ENCODE assay signal across 9 cellular contexts in genomic region chr15:100703032-100703578, GRCh38.
A peak's percentile ranks its signal among the peaks of the same experiment; 100 is the strongest.
DNase-seq lines count a peak whose midpoint lies in the region; ATAC-seq lines count a peak whose summit lies in the region.
"Had no signal": no experiment of that assay in that cellular context is flagged by ENCODE, and none has a peak within 500 bp of the region (broad histone marks: within the 10 kb centered on the region; RNA-seq: fewer than 3 reads in every experiment).

No MANE protein-coding gene starts in this region.

- peaks cover 5% of the 10 kb centered on the region for H3K9me3 Mint-ChIP-seq in activated T-cell treated with anti-CD3 and anti-CD28 coated beads, Interleukin-2, amount 50 U/mL, for 24 hours
- H3K9me3 Mint-ChIP-seq in activated CD8-positive, alpha-beta T cell treated with anti-CD3 and anti-CD28 coated beads, Interleukin-2, amount 10 ng/mL, durations not matched to agents 7 days and 5 days (ENCODE audit: insufficient read depth), result no peaks in the 10 kb centered on the region
- H3K9me3 Mint-ChIP-seq in CD4-positive, alpha-beta memory T cell, result peaks cover 0 to 9% (median 4%) of the 10 kb centered on the region in 8 donors

- H3K27ac ChIP-seq in CD4-positive, alpha-beta memory T cell (ENCODE audit: low read depth, low read length), result no peak overlapping the region
- H3K27ac ChIP-seq: BLaER1 had no signal

- H3K27me3 ChIP-seq in CD4-positive, alpha-beta memory T cell (ENCODE audit: insufficient read depth, low read length), result no peaks in the 10 kb centered on the region
- H3K27me3 ChIP-seq: BLaER1 had no signal

- no peaks in the 10 kb centered on the region for H3K4me1 ChIP-seq in CD4-positive, alpha-beta memory T cell (ENCODE audit: insufficient read depth, low read length)
- H3K4me1 ChIP-seq: BLaER1 had no signal

- H3K4me3 Mint-ChIP-seq in activated T-cell treated with anti-CD3 and anti-CD28 coated beads, Interleukin-2, amount 50 U/mL, for 24 hours, result no peak overlapping the region
- H3K4me3 Mint-ChIP-seq in activated CD8-positive, alpha-beta T cell treated with anti-CD3 and anti-CD28 coated beads, Interleukin-2, amount 10 ng/mL, durations not matched to agents 7 days and 5 days, result no peak overlapping the region
- no peak overlapping the region for H3K4me3 Mint-ChIP-seq in CD4-positive, alpha-beta memory T cell

- H3K4me1 Mint-ChIP-seq in activated T-cell treated with anti-CD3 and anti-CD28 coated beads, Interleukin-2, amount 50 U/mL, for 24 hours (ENCODE audit: low read depth), result peaks cover 8% of the 10 kb centered on the region
- H3K4me1 Mint-ChIP-seq in activated CD8-positive, alpha-beta T cell treated with anti-CD3 and anti-CD28 coated beads, Interleukin-2, amount 10 ng/mL, durations not matched to agents 7 days and 5 days (ENCODE audit: low read depth), result peaks cover 3% of the 10 kb centered on the region
- H3K4me1 Mint-ChIP-seq in CD4-positive, alpha-beta memory T cell, result peaks cover 0 to 1% (median 0%) of the 10 kb centered on the region in 4 donors

- no peaks in the 10 kb centered on the region for H3K36me3 Mint-ChIP-seq in activated T-cell treated with anti-CD3 and anti-CD28 coated beads, Interleukin-2, amount 50 U/mL, for 24 hours (ENCODE audit: low read depth)
- H3K36me3 Mint-ChIP-seq in activated CD8-positive, alpha-beta T cell treated with anti-CD3 and anti-CD28 coated beads, Interleukin-2, amount 10 ng/mL, durations not matched to agents 7 days and 5 days (ENCODE audit: low read depth), result no peaks in the 10 kb centered on the region
- no peaks in the 10 kb centered on the region for H3K36me3 Mint-ChIP-seq in CD4-positive, alpha-beta memory T cell

- CTCF ChIA-PET in activated CD8-positive, alpha-beta T cell treated with anti-CD3 and anti-CD28 coated beads, Interleukin-2, amount 10 ng/mL, durations not matched to agents 7 days and 5 days (lab: Charles Lee), result no interaction called here
- CTCF ChIA-PET in CD4-positive, alpha-beta memory T cell (lab: Charles Lee; ENCODE audit: partially characterized antibody), result no interaction called here

- no peaks in the 10 kb centered on the region for H3K36me3 ChIP-seq in CD4-positive, alpha-beta memory T cell (ENCODE audit: insufficient read depth, low read length)
- H3K36me3 ChIP-seq: BLaER1 had no signal

- no peaks in the 10 kb centered on the region for H3K9me3 ChIP-seq in CD4-positive, alpha-beta memory T cell (ENCODE audit: control insufficient read depth in 1 of 2, low read length in 2 of 2)
- H3K9me3 ChIP-seq: BLaER1 had no signal

- POLR2A ChIA-PET in activated CD8-positive, alpha-beta T cell treated with anti-CD3 and anti-CD28 coated beads, Interleukin-2, amount 10 ng/mL, durations not matched to agents 7 days and 5 days (lab: Charles Lee), result interaction anchor here (0.5 kb wide), 1 partner anchor 538 kb away, joined by 3 read pairs; no protein-coding TSS in a partner anchor
- POLR2A ChIA-PET in CD4-positive, alpha-beta memory T cell (lab: Charles Lee; ENCODE audit: partially characterized antibody), result no interaction called here

- peak; percentile 85 for ATAC-seq in HG02943 (IDR thresholded peaks at IDR 0.05; ENCODE audit: low read depth, unreplicated experiment)
- ATAC-seq in activated CD8-positive, alpha-beta T cell treated with anti-CD3 and anti-CD28 coated beads, Interleukin-2, amount 10 ng/mL, durations not matched to agents 7 days and 5 days, result peak; percentile 33

- DNase-seq in activated T-cell treated with anti-CD3 and anti-CD28 coated beads for 48 hours (ENCODE audit: low read depth), result peak; percentile 34
- no peak for DNase-seq in activated T-cell treated with anti-CD3 and anti-CD28 coated beads, Interleukin-2, amount 50 U/mL, for 24 hours
- DNase-seq in activated CD8-positive, alpha-beta T cell treated with anti-CD3 and anti-CD28 coated beads, Interleukin-2, amount 10 ng/mL, durations not matched to agents 7 days and 5 days, result peak; percentile 35
- DNase-seq in stimulated activated CD8-positive, alpha-beta memory T cell treated with anti-CD3 and anti-CD28 coated beads, Interleukin-15, amount 100 ng/mL, for 48 hours (ENCODE audit: low read depth in 2 of 2), result peak; percentile 26 to 47
- DNase-seq in activated effector memory CD4-positive, alpha-beta T cell treated with anti-CD3 and anti-CD28 coated beads, Interleukin-2, amount 50 U/mL, for 16 hours, result no peak
- DNase-seq in GDM1 (lab: John Stamatoyannopoulos, UW), result no peak
- no peak for DNase-seq in CD4-positive, alpha-beta memory T cell

- intact Hi-C loops in CD4-positive, alpha-beta memory T cell (cut with micrococcal nuclease), result no loop called here

- no peak overlapping the region for H3K27ac Mint-ChIP-seq in activated T-cell treated with anti-CD3 and anti-CD28 coated beads, Interleukin-2, amount 50 U/mL, for 24 hours
- H3K27ac Mint-ChIP-seq in activated CD8-positive, alpha-beta T cell treated with anti-CD3 and anti-CD28 coated beads, Interleukin-2, amount 10 ng/mL, durations not matched to agents 7 days and 5 days, result no peak overlapping the region
- no peak overlapping the region for H3K27ac Mint-ChIP-seq in CD4-positive, alpha-beta memory T cell

- H3K4me3 ChIP-seq in CD4-positive, alpha-beta memory T cell (ENCODE audit: low read length in 2 of 2), result no peak overlapping the region
- H3K4me3 ChIP-seq: BLaER1 had no signal

- peaks cover 61% of the 10 kb centered on the region for H3K27me3 Mint-ChIP-seq in activated T-cell treated with anti-CD3 and anti-CD28 coated beads, Interleukin-2, amount 50 U/mL, for 24 hours
- H3K27me3 Mint-ChIP-seq in activated CD8-positive, alpha-beta T cell treated with anti-CD3 and anti-CD28 coated beads, Interleukin-2, amount 10 ng/mL, durations not matched to agents 7 days and 5 days (ENCODE audit: low read depth), result peaks cover 8% of the 10 kb centered on the region
- peaks cover 13 to 16% of the 10 kb centered on the region in 2 donors for H3K27me3 Mint-ChIP-seq in CD4-positive, alpha-beta memory T cell

Comparison
In these comparisons a context has a peak if more than half of its experiments do, and no peak if none do; other contexts are left out.
1. DNase-seq: peak in activated T-cell treated with anti-CD3 and anti-CD28 coated beads for 48 hours (single experiment), activated CD8-positive, alpha-beta T cell treated with anti-CD3 and anti-CD28 coated beads, Interleukin-2, amount 10 ng/mL, durations not matched to agents 7 days and 5 days (single experiment) and stimulated activated CD8-positive, alpha-beta memory T cell treated with anti-CD3 and anti-CD28 coated beads, Interleukin-15, amount 100 ng/mL, for 48 hours (2 of 2); none in activated T-cell treated with anti-CD3 and anti-CD28 coated beads, Interleukin-2, amount 50 U/mL, for 24 hours (single experiment), activated effector memory CD4-positive, alpha-beta T cell treated with anti-CD3 and anti-CD28 coated beads, Interleukin-2, amount 50 U/mL, for 16 hours (single experiment), GDM1 (single experiment) and CD4-positive, alpha-beta memory T cell (0 of 5).